2 cellular contexts compared by ENCODE assay signal in genomic region chr17:58314706-58315015, GRCh38.
TF ChIP-seq lines count a peak whose summit lies in the region.

No MANE protein-coding gene starts in this region.

TF ChIP-seq in SK-N-SH, 30 proteins besides CTCF, POLR2A, EP300 and RAD21 (continued from another document):
- no peak for TF ChIP-seq SMC3 (IDR thresholded peaks at IDR 0.05; ENCODE audit: low read depth, low read length)
- no peak for TF ChIP-seq CHD2 (IDR thresholded peaks at IDR 0.05; ENCODE audit: low read length, partially characterized antibody)
- TF ChIP-seq FOSL2 (IDR thresholded peaks at IDR 0.05; ENCODE audit: borderline replicate concordance, low read depth): no peak
- no peak for TF ChIP-seq RXRA (IDR thresholded peaks at IDR 0.05; ENCODE audit: borderline replicate concordance, low read depth)
- TF ChIP-seq MAX (IDR thresholded peaks at IDR 0.05; ENCODE audit: low read depth): no peak
- TF ChIP-seq USF2 (IDR thresholded peaks at IDR 0.05; ENCODE audit: borderline replicate concordance, low read depth, low read length): no peak
- TF ChIP-seq RCOR1 (IDR thresholded peaks at IDR 0.05; ENCODE audit: low read length): no peak
- TF ChIP-seq GABPA (IDR thresholded peaks at IDR 0.05; ENCODE audit: low read depth): no peak
- no peak for TF ChIP-seq MEF2A (IDR thresholded peaks at IDR 0.05; ENCODE audit: borderline replicate concordance, low read depth)
- TF ChIP-seq PBX3 (IDR thresholded peaks at IDR 0.05): no peak

TF ChIP-seq in SK-N-SH treated with all-trans-retinoic acid at 6 μM for 48 hours, 23 proteins besides CTCF, POLR2A, EP300 and RAD21 (continued from another document):
- no peak for TF ChIP-seq PATZ1 (CRISPR knock-in tag; IDR thresholded peaks at IDR 0.05; ENCODE audit: borderline replicate concordance)
- no peak for TF ChIP-seq ARNTL (CRISPR knock-in tag; IDR thresholded peaks at IDR 0.05; ENCODE audit: borderline replicate concordance, low read depth)
- TF ChIP-seq CSDC2 (CRISPR knock-in tag; IDR thresholded peaks at IDR 0.05): no peak
- TF ChIP-seq ZFP3 (CRISPR knock-in tag; IDR thresholded peaks at IDR 0.05): no peak
- no peak for TF ChIP-seq TCF4 (CRISPR knock-in tag; IDR thresholded peaks at IDR 0.05; ENCODE audit: borderline replicate concordance)
- TF ChIP-seq SNAI2 (CRISPR knock-in tag; IDR thresholded peaks at IDR 0.05): no peak
- TF ChIP-seq BACH2 (CRISPR knock-in tag; IDR thresholded peaks at IDR 0.05; ENCODE audit: borderline replicate concordance): no peak
- TF ChIP-seq ESRRG (CRISPR knock-in tag; IDR thresholded peaks at IDR 0.05): no peak
- TF ChIP-seq ISL1 (CRISPR knock-in tag; IDR thresholded peaks at IDR 0.05): no peak
- TF ChIP-seq ZNF70 (CRISPR knock-in tag; IDR thresholded peaks at IDR 0.05): no peak
- no peak for TF ChIP-seq TOX (CRISPR knock-in tag; IDR thresholded peaks at IDR 0.05; ENCODE audit: borderline replicate concordance)
- no peak for TF ChIP-seq PPARA (CRISPR knock-in tag; IDR thresholded peaks at IDR 0.05; ENCODE audit: borderline replicate concordance)
- TF ChIP-seq POU6F1 (CRISPR knock-in tag; IDR thresholded peaks at IDR 0.05; ENCODE audit: borderline replicate concordance, low read depth): no peak
- no peak for TF ChIP-seq OSR1 (CRISPR knock-in tag; IDR thresholded peaks at IDR 0.05)
- no peak for TF ChIP-seq RARB (CRISPR knock-in tag; IDR thresholded peaks at IDR 0.05)
- TF ChIP-seq ZC3H10 (CRISPR knock-in tag; IDR thresholded peaks at IDR 0.05): no peak
